Comparison of ENCODE assay signal across 23 cellular contexts in genomic region chr12:112945515-112945914, GRCh38. TPM values are rescaled to one million over a fixed set of nuclear protein-coding genes. Genes with fewer than 3 reads are reported as not detected.
"Had no signal": no experiment of that assay in that cellular context is flagged by ENCODE, and none has a peak within 500 bp of the region (broad histone marks: within the 10 kb centered on the region; RNA-seq: fewer than 3 reads in every experiment).

No MANE protein-coding gene starts in this region.

- H3K9me3 Mint-ChIP-seq: naive B cell; natural killer cell; stimulated activated effector memory CD8-positive, alpha-beta T cell treated with anti-CD3 and anti-CD28 coated beads, Interleukin-12 subunit alpha, Interleukin-12 subunit beta, amount 100 ng/mL, for 72 hours; stimulated activated naive CD8-positive, alpha-beta T cell treated with anti-CD3 and anti-CD28 coated beads, Interleukin-15, amount 100 ng/mL, for 72 hours; type B pancreatic cell had no signal

- H3K27ac Mint-ChIP-seq: mesothelial cell of epicardium; naive B cell; natural killer cell; stimulated activated effector memory CD8-positive, alpha-beta T cell treated with anti-CD3 and anti-CD28 coated beads, Interleukin-12 subunit alpha, Interleukin-12 subunit beta, amount 100 ng/mL, for 72 hours; type B pancreatic cell had no signal

- H3K4me1 Mint-ChIP-seq: mesothelial cell of epicardium; natural killer cell; stimulated activated naive CD8-positive, alpha-beta T cell treated with anti-CD3 and anti-CD28 coated beads, Interleukin-15, amount 100 ng/mL, for 72 hours had no signal

- H3K27me3 Mint-ChIP-seq: naive B cell; stimulated activated naive CD8-positive, alpha-beta T cell treated with anti-CD3 and anti-CD28 coated beads, Interleukin-15, amount 100 ng/mL, for 72 hours; type B pancreatic cell had no signal

- H3K9me3 ChIP-seq: left ventricle myocardium inferior, pancreas, prostate gland, sigmoid colon, tibial nerve, uterus had no signal

- H3K4me3 ChIP-seq: left ventricle myocardium inferior, lung, pancreas, prostate gland, sigmoid colon, spleen, tibial nerve, uterus had no signal

- FAIRE-seq: pancreas, small intestine had no signal

- H3K4me1 ChIP-seq: left ventricle myocardium inferior, pancreas, prostate gland, sigmoid colon, uterus had no signal

- H3K27me3 ChIP-seq: pancreas, sigmoid colon, spleen, tibial nerve, uterus had no signal

- H3K4me3 Mint-ChIP-seq: mesothelial cell of epicardium; naive B cell; natural killer cell; stimulated activated effector memory CD8-positive, alpha-beta T cell treated with anti-CD3 and anti-CD28 coated beads, Interleukin-12 subunit alpha, Interleukin-12 subunit beta, amount 100 ng/mL, for 72 hours; stimulated activated naive CD8-positive, alpha-beta T cell treated with anti-CD3 and anti-CD28 coated beads, Interleukin-15, amount 100 ng/mL, for 72 hours; type B pancreatic cell had no signal

- DNase-seq: left ventricle myocardium inferior; mesendoderm; naive B cell; natural killer cell; pancreas; posterior cingulate gyrus; retina; right cardiac atrium; sigmoid colon; small intestine; spleen; stimulated activated CD4-positive, alpha-beta T cell treated with anti-CD3 and anti-CD28 coated beads, Interleukin-4, amount 100 ng/mL, for 24 hours; stimulated activated naive CD4-positive, alpha-beta T cell treated with Interleukin-2 at 50 U/mL for 16 hours; stimulated activated naive CD8-positive, alpha-beta T cell treated with anti-CD3 and anti-CD28 coated beads, Interleukin-15, amount 100 ng/mL, for 72 hours; substantia nigra; uterus had no signal

- H3K27ac ChIP-seq: left ventricle myocardium inferior, pancreas, prostate gland, sigmoid colon, spleen, tibial nerve, uterus had no signal

- H3K36me3 Mint-ChIP-seq: natural killer cell, type B pancreatic cell had no signal

- ATAC-seq: natural killer cell; pancreas; right cardiac atrium; stimulated activated effector memory CD8-positive, alpha-beta T cell treated with anti-CD3 and anti-CD28 coated beads, Interleukin-12 subunit alpha, Interleukin-12 subunit beta, amount 100 ng/mL, for 72 hours; stimulated activated naive CD8-positive, alpha-beta T cell treated with anti-CD3 and anti-CD28 coated beads, Interleukin-15, amount 100 ng/mL, for 72 hours had no signal

RNA-seq across cellular contexts. Expression of gene OAS3, which starts 7.2 kb away (rescaled TPM):
- polyA plus RNA-seq: neural cell had no signal

RNA-seq across cellular contexts. Expression of gene OAS2, which starts 32.8 kb away (rescaled TPM):
- polyA plus RNA-seq: neural cell had no signal

RNA-seq across cellular contexts. Expression of gene OAS1, which starts 38.8 kb away (rescaled TPM):
- polyA plus RNA-seq: neural cell had no signal
